Comparison of ENCODE assay signal across 34 cellular contexts in the genomic region with DNA sequence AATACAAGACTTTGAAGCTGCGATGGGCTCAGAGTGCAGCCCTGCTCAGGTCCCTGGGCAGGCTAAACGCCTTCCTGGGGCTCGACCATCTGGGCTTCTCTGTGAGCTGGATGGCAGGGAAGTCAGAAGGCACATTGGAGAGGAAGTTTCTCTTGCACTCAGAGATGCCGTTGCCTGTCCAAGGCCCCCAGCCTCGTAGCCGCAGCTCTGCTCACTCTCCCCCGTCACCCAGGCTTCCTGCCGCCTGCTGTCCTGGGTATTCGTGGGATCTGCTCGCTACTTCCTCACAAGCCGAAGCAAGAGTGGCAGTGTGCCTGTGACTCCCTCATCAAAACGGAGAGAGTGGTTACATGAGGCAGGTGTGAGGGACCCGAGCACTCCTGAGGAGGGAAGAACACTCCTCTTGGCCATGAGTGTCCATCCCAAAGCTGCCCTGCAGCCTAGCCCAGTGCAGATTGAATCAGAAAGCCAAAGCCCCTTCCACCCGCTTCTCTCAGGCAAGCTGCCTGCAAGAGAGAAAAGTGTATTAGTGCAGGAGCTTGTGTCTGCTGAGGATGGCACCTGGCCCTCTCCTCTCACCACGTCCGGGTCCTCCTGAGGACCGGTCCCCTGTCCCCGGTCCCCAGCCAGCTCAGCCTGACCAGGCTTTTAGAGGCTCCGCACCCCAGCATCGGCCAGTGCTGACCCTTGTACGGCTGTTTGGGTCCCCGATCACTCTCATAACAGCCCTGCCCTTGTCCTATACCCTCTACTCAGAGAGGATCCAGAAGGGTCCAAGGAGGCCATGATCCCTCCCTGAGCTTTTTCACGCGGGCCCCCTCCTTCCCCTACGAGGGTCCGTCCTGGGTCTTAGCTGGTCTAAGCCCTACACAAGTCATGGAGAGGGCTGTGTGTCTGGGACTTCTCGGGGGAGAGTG. TPM values are rescaled to one million over a fixed set of nuclear protein-coding genes. Genes with fewer than 3 reads are reported as not detected.
DNase-seq lines count a peak whose midpoint lies in the region; ATAC-seq, FAIRE-seq and TF ChIP-seq lines count a peak whose summit lies in the region.
"Had no signal": no experiment of that assay in that cellular context is flagged by ENCODE, and none has a peak within 500 bp of the region (broad histone marks: within the 10 kb centered on the region; RNA-seq: fewer than 3 reads in every experiment).

No MANE protein-coding gene starts in this region.

- H3K9ac ChIP-seq in H9 (ENCODE audit: extremely low read depth, insufficient read length, low read length) (no peak overlapping the region), H1 (replicated peaks in 1 of 4; ENCODE audit: extremely low read depth in 1 of 4, low read depth in 3 of 4, low read length in 3 of 4) (no peak overlapping the region)

- no peaks in the 10 kb centered on the region for H3K36me3 Mint-ChIP-seq in activated CD8-positive, alpha-beta memory T cell treated with anti-CD3 and anti-CD28 coated beads, Interleukin-2, amount 10 ng/mL, durations not matched to agents 7 days and 5 days
- no peaks in the 10 kb centered on the region for H3K36me3 Mint-ChIP-seq in H9 (ENCODE audit: insufficient read depth in 1 of 3, low read depth in 3 of 3)
- H3K36me3 Mint-ChIP-seq in osteocyte (ENCODE audit: unreplicated experiment): no peaks in the 10 kb centered on the region
- H3K36me3 Mint-ChIP-seq: activated naive CD8-positive, alpha-beta T cell treated with anti-CD3 and anti-CD28 coated beads, Interleukin-2, amount 10 ng/mL, durations not matched to agents 7 days and 5 days; natural killer cell had no signal

- no peak for TF ChIP-seq POLR2A in H1 (IDR thresholded peaks at IDR 0.05; ENCODE audit: control extremely low read depth in 1 of 2, low read depth in 2 of 2, low read length in 2 of 2)

- H2BK120ac ChIP-seq in H9 (ENCODE audit: low read depth, low read length, poor library complexity, severe bottlenecking) (no peak overlapping the region), H1 (replicated peaks; ENCODE audit: low read depth, low read length) (no peak overlapping the region)

- DNase-seq in activated CD8-positive, alpha-beta memory T cell treated with anti-CD3 and anti-CD28 coated beads for 24 hours: peak; percentile 30
- DNase-seq in activated CD8-positive, alpha-beta memory T cell treated with anti-CD3 and anti-CD28 coated beads, Interleukin-2, amount 10 ng/mL, durations not matched to agents 7 days and 5 days: no peak
- DNase-seq in H9: peak; percentile 25
- DNase-seq in H1 (ENCODE audit: low read depth in 1 of 2, low spot score in 2 of 2): no peak
- peak; percentile 82 for DNase-seq in osteocyte (ENCODE audit: extremely low spot score, unreplicated experiment)
- DNase-seq in nucleus accumbens (lab: John Stamatoyannopoulos, UW): no peak
- DNase-seq in SW 1271 (lab: John Stamatoyannopoulos, UW): no peak
- DNase-seq: activated CD4-positive, alpha-beta T cell treated with anti-CD3 and anti-CD28 coated beads, Interleukin-2, amount 10 ng/mL, durations not matched to agents 24 days and 14 days; activated gamma-delta T cell; activated naive CD8-positive, alpha-beta T cell treated with anti-CD3 and anti-CD28 coated beads, Interleukin-2, amount 10 ng/mL, durations not matched to agents 7 days and 5 days; caudate nucleus; dermis blood vessel endothelial cell; DMS79; HFFc6; hypothalamus; KG1; left ventricle myocardium inferior; MM.1S; natural killer cell; NCI-H1417 treated with DMSO at 0.1 percent for 48 hours; NCI-H2081; NCI-H345; ovary; retina; RPMI8226; T-helper 17 cell; transverse colon had no signal

- H3K18ac ChIP-seq in H9 (ENCODE audit: insufficient read length, low read depth, low read length) (no peak overlapping the region), H1 (ENCODE audit: extremely low read depth, low read length) (no peak overlapping the region)

- H2BK20ac ChIP-seq in H9 (ENCODE audit: low read depth, low read length, poor library complexity, severe bottlenecking) (no peak overlapping the region), H1 (ENCODE audit: low read length) (no peak overlapping the region)

- peaks cover 2% of the 10 kb centered on the region for H3K27me3 Mint-ChIP-seq in activated CD8-positive, alpha-beta memory T cell treated with anti-CD3 and anti-CD28 coated beads, Interleukin-2, amount 10 ng/mL, durations not matched to agents 7 days and 5 days
- H3K27me3 Mint-ChIP-seq in H9 (ENCODE audit: low read depth): no peaks in the 10 kb centered on the region; the same call in 1 of the 2 replicates
- H3K27me3 Mint-ChIP-seq in osteocyte (ENCODE audit: unreplicated experiment): peaks cover 25% of the 10 kb centered on the region
- H3K27me3 Mint-ChIP-seq: activated CD4-positive, alpha-beta T cell treated with anti-CD3 and anti-CD28 coated beads, Interleukin-2, amount 10 ng/mL, durations not matched to agents 24 days and 14 days; activated naive CD8-positive, alpha-beta T cell treated with anti-CD3 and anti-CD28 coated beads, Interleukin-2, amount 10 ng/mL, durations not matched to agents 7 days and 5 days had no signal

- no peaks in the 10 kb centered on the region for H3K4me1 Mint-ChIP-seq in activated CD8-positive, alpha-beta memory T cell treated with anti-CD3 and anti-CD28 coated beads, Interleukin-2, amount 10 ng/mL, durations not matched to agents 7 days and 5 days
- H3K4me1 Mint-ChIP-seq in H9: peaks cover 0 to 4% of the 10 kb centered on the region in 2 experiments; a peak in 2 of 4 replicates
- H3K4me1 Mint-ChIP-seq in osteocyte (ENCODE audit: unreplicated experiment): peaks cover 5% of the 10 kb centered on the region
- H3K4me1 Mint-ChIP-seq: activated CD4-positive, alpha-beta T cell treated with anti-CD3 and anti-CD28 coated beads, Interleukin-2, amount 10 ng/mL, durations not matched to agents 24 days and 14 days; activated naive CD8-positive, alpha-beta T cell treated with anti-CD3 and anti-CD28 coated beads, Interleukin-2, amount 10 ng/mL, durations not matched to agents 7 days and 5 days had no signal

- no peaks in the 10 kb centered on the region for H3K36me3 ChIP-seq in H1 (ENCODE audit: control insufficient read depth in 2 of 4, insufficient read depth in 4 of 4, low read length in 3 of 4)
- H3K36me3 ChIP-seq: gastroesophageal sphincter, left ventricle myocardium inferior, ovary, transverse colon had no signal

- FAIRE-seq in H1 (lab: Jason Lieb, UNC): no peak
- FAIRE-seq: astrocyte, endometrium had no signal

- H3T11ph ChIP-seq in H9 (ENCODE audit: low read length): no peak overlapping the region

- H3K56ac ChIP-seq in H9 (ENCODE audit: insufficient read length, low read depth, low read length): no peak overlapping the region
- no peak overlapping the region for H3K56ac ChIP-seq in H1 (replicated peaks; ENCODE audit: insufficient read length, low read depth, low read length)

- TF ChIP-seq RAD21 in H1 (IDR thresholded peaks at IDR 0.05 in 1 of 2, conservative IDR thresholded peaks at IDR 0.05 in 1 of 2; ENCODE audit: low read depth in 2 of 2, low read length in 2 of 2): no peak

- H2AFZ ChIP-seq in H9 (ENCODE audit: low read length): no peak overlapping the region
- H2AFZ ChIP-seq in H1 (ENCODE audit: low read length): peak overlapping the region; percentile 89; the same call in 1 of the 2 replicates

- H3K79me1 ChIP-seq in H9 (ENCODE audit: insufficient read depth, low read depth, low read length, poor library complexity, severe bottlenecking) (no peaks in the 10 kb centered on the region), H1 (ENCODE audit: low read depth, low read length) (no peaks in the 10 kb centered on the region)

- H2AK5ac ChIP-seq in H9 (ENCODE audit: insufficient read length, low read length) (no peak overlapping the region), H1 (ENCODE audit: low read depth, low read length) (no peak overlapping the region)

- POLR2A ChIA-PET in H1 (lab: Charles Lee; ENCODE audit: partially characterized antibody): no interaction called here

- H3K23ac ChIP-seq in H9 (ENCODE audit: insufficient read length, low read depth, low read length): no peak overlapping the region
- no peak overlapping the region for H3K23ac ChIP-seq in H1 (ENCODE audit: insufficient read length)

- peak overlapping the region; percentile 28; the same call in 1 of the 2 replicates for H3K14ac ChIP-seq in H9 (ENCODE audit: insufficient read depth, low read length)
- no peak overlapping the region for H3K14ac ChIP-seq in H1 (ENCODE audit: insufficient read length)

- CTCF ChIA-PET in activated CD8-positive, alpha-beta memory T cell treated with anti-CD3 and anti-CD28 coated beads, Interleukin-2, amount 10 ng/mL, durations not matched to agents 7 days and 5 days (lab: Charles Lee): interaction anchor here (0.9 to 1.0 kb wide), 2 partner anchors 29 to 286 kb away, joined by 3 read pairs; no protein-coding TSS in a partner anchor
- CTCF ChIA-PET in H1 (lab: Charles Lee; ENCODE audit: partially characterized antibody): interaction anchor here (0.7 to 1.3 kb wide), 3 partner anchors 23 to 105 kb away, joined by 3 read pairs; no protein-coding TSS in a partner anchor

- H3K23me2 ChIP-seq in H9 (ENCODE audit: insufficient read length, low read depth, low read length, poor library complexity, severe bottlenecking) (no peaks in the 10 kb centered on the region), H1 (ENCODE audit: low read depth, low read length) (no peaks in the 10 kb centered on the region; the same call in 1 of the 2 replicates)

- H3K27ac Mint-ChIP-seq in activated CD8-positive, alpha-beta memory T cell treated with anti-CD3 and anti-CD28 coated beads, Interleukin-2, amount 10 ng/mL, durations not matched to agents 7 days and 5 days: no peak overlapping the region
- H3K27ac Mint-ChIP-seq in H9 (no peak overlapping the region; a peak in 2 of 7 replicates), osteocyte (ENCODE audit: unreplicated experiment) (no peak overlapping the region)
- H3K27ac Mint-ChIP-seq: activated CD4-positive, alpha-beta T cell treated with anti-CD3 and anti-CD28 coated beads, Interleukin-2, amount 10 ng/mL, durations not matched to agents 24 days and 14 days; activated naive CD8-positive, alpha-beta T cell treated with anti-CD3 and anti-CD28 coated beads, Interleukin-2, amount 10 ng/mL, durations not matched to agents 7 days and 5 days; HFFc6; natural killer cell; T-helper 17 cell had no signal

- no peak overlapping the region for H4K91ac ChIP-seq in H9 (ENCODE audit: insufficient read length, low read depth, low read length)
- H4K91ac ChIP-seq in H1 (replicated peaks; ENCODE audit: insufficient read length, low read length): no peak overlapping the region

- no peak for TF ChIP-seq EP300 in H1 (IDR thresholded peaks at IDR 0.05; ENCODE audit: borderline replicate concordance in 1 of 2, low read depth in 2 of 2, low read length in 2 of 2)

- no CpG with 5 or more reads among the region's 27 CpGs for WGBS in H9 (ENCODE audit: extremely low coverage, insufficient read length, low lambda C conversion rate)
- WGBS in H1 (ENCODE audit: extremely low coverage in 1 of 2, insufficient coverage in 1 of 2, insufficient read length in 1 of 2, insufficient replicate concordance in 2 of 2, low coverage in 1 of 2, low lambda C conversion rate in 2 of 2, missing lambda C conversion rate in 1 of 2), 2 experiments: 88% methylated on average over 27 of the region's 27 CpGs; no CpG with 5 or more reads in 1 of the 2 experiments

- H4K20me1 ChIP-seq in H9 (ENCODE audit: control insufficient read depth, insufficient read depth, insufficient read length) (no peaks in the 10 kb centered on the region), H1 (replicated peaks in 1 of 2; ENCODE audit: control insufficient read depth in 1 of 2, insufficient read depth in 2 of 2, low read length in 2 of 2) (no peaks in the 10 kb centered on the region)

- no peak overlapping the region for H2BK12ac ChIP-seq in H9 (ENCODE audit: insufficient read length, low read depth, low read length)
- H2BK12ac ChIP-seq in H1 (ENCODE audit: low read depth, low read length): no peak overlapping the region; the same call in 1 of the 2 replicates

- H3K4me1 ChIP-seq in H9 (ENCODE audit: insufficient read depth, low read length): no peaks in the 10 kb centered on the region
- no peaks in the 10 kb centered on the region for H3K4me1 ChIP-seq in H1 (replicated peaks in 1 of 4; ENCODE audit: control insufficient read depth in 3 of 4, insufficient read depth in 4 of 4, low read length in 3 of 4)
- H3K4me1 ChIP-seq: gastroesophageal sphincter, transverse colon had no signal

- no peak overlapping the region for H3K4ac ChIP-seq in H9 (ENCODE audit: low read depth, low read length)
- no peak overlapping the region for H3K4ac ChIP-seq in H1 (replicated peaks; ENCODE audit: insufficient read length, low read depth, low read length)

- H3K79me2 ChIP-seq in H9 (ENCODE audit: insufficient read depth, low read length) (no peaks in the 10 kb centered on the region), H1 (ENCODE audit: control insufficient read depth in 1 of 2, insufficient read depth in 2 of 2, low read length in 2 of 2) (no peaks in the 10 kb centered on the region)

- no peak overlapping the region for H4K5ac ChIP-seq in H9 (ENCODE audit: insufficient read length, low read depth, low read length)
- H4K5ac ChIP-seq in H1 (ENCODE audit: insufficient read length, low read depth, low read length): no peak overlapping the region

- no peaks in the 10 kb centered on the region for H3K27me3 ChIP-seq in H9 (ENCODE audit: insufficient read depth, low read length)
- no peaks in the 10 kb centered on the region for H3K27me3 ChIP-seq in H1 (replicated peaks in 1 of 4; ENCODE audit: control insufficient read depth in 3 of 4, extremely low read depth in 1 of 4, insufficient read depth in 3 of 4, low read length in 3 of 4)
- H3K27me3 ChIP-seq: ovary, transverse colon had no signal

- no peak overlapping the region for H3K4me3 ChIP-seq in H1 (ENCODE audit: extremely low read depth in 1 of 4, insufficient read depth in 2 of 4, low read depth in 3 of 4, low read length in 4 of 4)
- H3K4me3 ChIP-seq: gastroesophageal sphincter, left ventricle myocardium inferior, ovary, smooth muscle cell, transverse colon had no signal

- no peak for TF ChIP-seq CTCF in H9 (conservative IDR thresholded peaks at IDR 0.05)
- TF ChIP-seq CTCF in H1 (IDR thresholded peaks at IDR 0.05; ENCODE audit: control extremely low read depth in 1 of 3, insufficient read depth in 1 of 3, low read depth in 1 of 3, low read length in 3 of 3): no peak
- TF ChIP-seq CTCF in osteocyte (IDR thresholded peaks at IDR 0.05): no peak

- H3K27ac ChIP-seq in H9 (ENCODE audit: insufficient read length, low read depth, low read length) (no peak overlapping the region), H1 (ENCODE audit: low read depth, low read length) (no peak overlapping the region)
- H3K27ac ChIP-seq: gastroesophageal sphincter, left ventricle myocardium inferior, ovary, transverse colon had no signal

- no peaks in the 10 kb centered on the region for H3K9me3 Mint-ChIP-seq in activated CD8-positive, alpha-beta memory T cell treated with anti-CD3 and anti-CD28 coated beads, Interleukin-2, amount 10 ng/mL, durations not matched to agents 7 days and 5 days (ENCODE audit: low read depth)
- H3K9me3 Mint-ChIP-seq in H9: no peaks in the 10 kb centered on the region; a peak in 1 of 5 replicates
- no peaks in the 10 kb centered on the region for H3K9me3 Mint-ChIP-seq in osteocyte (ENCODE audit: unreplicated experiment)
- H3K9me3 Mint-ChIP-seq: activated CD4-positive, alpha-beta T cell treated with anti-CD3 and anti-CD28 coated beads, Interleukin-2, amount 10 ng/mL, durations not matched to agents 24 days and 14 days; activated naive CD8-positive, alpha-beta T cell treated with anti-CD3 and anti-CD28 coated beads, Interleukin-2, amount 10 ng/mL, durations not matched to agents 7 days and 5 days; HFFc6; natural killer cell had no signal

- H2BK15ac ChIP-seq in H9 (ENCODE audit: low read depth, low read length): no peak overlapping the region
- H2BK15ac ChIP-seq in H1 (ENCODE audit: low read length): no peak overlapping the region

- H3K9me3 ChIP-seq in H9 (ENCODE audit: control insufficient read depth, low read depth, low read length) (no peaks in the 10 kb centered on the region), H1 (ENCODE audit: insufficient read depth in 2 of 2, low read depth in 1 of 2, low read length in 1 of 2) (no peaks in the 10 kb centered on the region)
- H3K9me3 ChIP-seq: gastroesophageal sphincter, left ventricle myocardium inferior, ovary, transverse colon had no signal

- no peak overlapping the region for H3K4me3 Mint-ChIP-seq in activated CD8-positive, alpha-beta memory T cell treated with anti-CD3 and anti-CD28 coated beads, Interleukin-2, amount 10 ng/mL, durations not matched to agents 7 days and 5 days
- H3K4me3 Mint-ChIP-seq in H9 (no peak overlapping the region), osteocyte (ENCODE audit: unreplicated experiment) (no peak overlapping the region)
- H3K4me3 Mint-ChIP-seq: activated CD4-positive, alpha-beta T cell treated with anti-CD3 and anti-CD28 coated beads, Interleukin-2, amount 10 ng/mL, durations not matched to agents 24 days and 14 days; activated naive CD8-positive, alpha-beta T cell treated with anti-CD3 and anti-CD28 coated beads, Interleukin-2, amount 10 ng/mL, durations not matched to agents 7 days and 5 days; HFFc6; natural killer cell; T-helper 17 cell had no signal

- H2BK5ac ChIP-seq in H9 (ENCODE audit: insufficient read length, low read length) (no peak overlapping the region), H1 (ENCODE audit: low read depth, low read length) (no peak overlapping the region)

- no peak overlapping the region for H3K4me2 ChIP-seq in H9 (ENCODE audit: insufficient read depth, insufficient read length, low read length)
- H3K4me2 ChIP-seq in H1 (ENCODE audit: insufficient read depth in 1 of 2, low read depth in 2 of 2, low read length in 2 of 2): no peak overlapping the region
- H3K4me2 ChIP-seq: smooth muscle cell had no signal

- H4K8ac ChIP-seq in H9 (replicated peaks; ENCODE audit: insufficient read length, low read depth, low read length) (no peak overlapping the region), H1 (ENCODE audit: extremely low read depth, insufficient read depth, low read length) (no peak overlapping the region)

- ATAC-seq in activated CD8-positive, alpha-beta memory T cell treated with anti-CD3 and anti-CD28 coated beads, Interleukin-2, amount 10 ng/mL, durations not matched to agents 7 days and 5 days: no peak
- no peak for ATAC-seq in GM19324 (IDR thresholded peaks at IDR 0.05; ENCODE audit: low FRiP score, unreplicated experiment)
- ATAC-seq: gastroesophageal sphincter, natural killer cell, T-helper 17 cell had no signal

RNA-seq across cellular contexts. Expression of a gene that starts 7.3 kb away (rescaled TPM):
- not detected for total RNA-seq in activated CD8-positive, alpha-beta memory T cell treated with anti-CD3 and anti-CD28 coated beads, Interleukin-2, amount 10 ng/mL, durations not matched to agents 7 days and 5 days
- total RNA-seq in H9 (2021): not detected in 2 replicates
- total RNA-seq in H1 (2021; fragmentation: NEBNext Ultra II Directional; extraction: Animal tissue kit (Norgen Biotek cat#: 25700)): not detected in 2 replicates
- polyA plus RNA-seq in H1 (2011; rRNA removed): not detected in 2 replicates
- polyA plus RNA-seq in H1 (2011; cell fraction: cytosol; rRNA removed): not detected
- not detected for polyA plus RNA-seq in H1 (2011; cell fraction: nucleus; rRNA removed)
- not detected in 4 replicates for polyA plus RNA-seq in H1 (2012, experiment 1 of 2)
- not detected for polyA plus RNA-seq in H1 (2012, experiment 2 of 2)
- polyA plus RNA-seq in H1 (2013, experiment 1 of 2): not detected
- not detected for polyA plus RNA-seq in H1 (2013, experiment 2 of 2)
- not detected in 2 replicates for polyA minus RNA-seq in H1 (2011; rRNA and poly(A)+ RNA removed)
- polyA minus RNA-seq in H1 (2011; cell fraction: cytosol; rRNA and poly(A)+ RNA removed): not detected
- not detected for polyA minus RNA-seq in H1 (2011; cell fraction: nucleus; rRNA and poly(A)+ RNA removed)
- not detected in 2 replicates for total RNA-seq in osteocyte
- total RNA-seq: A673; activated CD4-positive, alpha-beta T cell treated with anti-CD3 and anti-CD28 coated beads, Interleukin-2, amount 10 ng/mL, durations not matched to agents 24 days and 14 days; activated naive CD8-positive, alpha-beta T cell treated with anti-CD3 and anti-CD28 coated beads, Interleukin-2, amount 10 ng/mL, durations not matched to agents 7 days and 5 days; astrocyte; dermis blood vessel endothelial cell; fibroblast of lung; gastroesophageal sphincter; HFFc6; left ventricle myocardium inferior; natural killer cell; smooth muscle cell; T-helper 17 cell; transverse colon had no signal
- polyA plus RNA-seq: fibroblast of lung, smooth muscle cell had no signal

RNA-seq across cellular contexts. Expression of a gene that starts 29.8 kb away (rescaled TPM):
- total RNA-seq in activated CD8-positive, alpha-beta memory T cell treated with anti-CD3 and anti-CD28 coated beads, Interleukin-2, amount 10 ng/mL, durations not matched to agents 7 days and 5 days: not detected
- total RNA-seq in H9 (2021) (not detected in 2 replicates), osteocyte (not detected in 2 replicates)
- total RNA-seq in H1 (2021; fragmentation: NEBNext Ultra II Directional; extraction: Animal tissue kit (Norgen Biotek cat#: 25700)): not detected in 2 replicates
- not detected in 2 replicates for polyA plus RNA-seq in H1 (2011; rRNA removed)
- polyA plus RNA-seq in H1 (2011; cell fraction: cytosol; rRNA removed): not detected
- polyA plus RNA-seq in H1 (2011; cell fraction: nucleus; rRNA removed): not detected
- not detected in 4 replicates for polyA plus RNA-seq in H1 (2012, experiment 1 of 2)
- polyA plus RNA-seq in H1 (2012, experiment 2 of 2): not detected
- polyA plus RNA-seq in H1 (2013, experiment 1 of 2): not detected
- not detected for polyA plus RNA-seq in H1 (2013, experiment 2 of 2)
- not detected in 2 replicates for polyA minus RNA-seq in H1 (2011; rRNA and poly(A)+ RNA removed)
- polyA minus RNA-seq in H1 (2011; cell fraction: cytosol; rRNA and poly(A)+ RNA removed): not detected
- not detected for polyA minus RNA-seq in H1 (2011; cell fraction: nucleus; rRNA and poly(A)+ RNA removed)
- total RNA-seq: A673; activated CD4-positive, alpha-beta T cell treated with anti-CD3 and anti-CD28 coated beads, Interleukin-2, amount 10 ng/mL, durations not matched to agents 24 days and 14 days; astrocyte; dermis blood vessel endothelial cell; fibroblast of lung; HFFc6; smooth muscle cell had no signal
- polyA plus RNA-seq: fibroblast of lung had no signal

Comparison
In these comparisons a context has a peak if more than half of its experiments do, and no peak if none do; other contexts are left out.
1. DNase-seq: peak in activated CD8-positive, alpha-beta memory T cell treated with anti-CD3 and anti-CD28 coated beads for 24 hours (single experiment), H9 (single experiment) and osteocyte (single experiment); none in activated CD8-positive, alpha-beta memory T cell treated with anti-CD3 and anti-CD28 coated beads, Interleukin-2, amount 10 ng/mL, durations not matched to agents 7 days and 5 days (single experiment), H1 (0 of 2), nucleus accumbens (0 of 56) and SW 1271 (0 of 2).